9 cellular contexts compared by ENCODE assay signal in genomic region chr1:120850531-120851421, GRCh38. TPM values are rescaled to one million over a fixed set of nuclear protein-coding genes. Genes with fewer than 3 reads are reported as not detected.
DNase-seq lines count a peak whose midpoint lies in the region; ATAC-seq and TF ChIP-seq lines count a peak whose summit lies in the region.
"Not testable (repeated sequence)": the region's sequence is repeated elsewhere in the genome, so short reads cannot be mapped to it uniquely, and the experiment has no call there.
"Had no signal": no experiment of that assay in that cellular context is flagged by ENCODE, and none has a peak within 500 bp of the region (broad histone marks: within the 10 kb centered on the region; RNA-seq: fewer than 3 reads in every experiment).

No MANE protein-coding gene starts in this region.

- DNase-seq in Caki2 (ENCODE audit: low read depth), result peak; percentile 97
- DNase-seq in KG1 (lab: John Stamatoyannopoulos, UW), result peak; percentile 35
- DNase-seq in activated T-cell treated with anti-CD3 and anti-CD28 coated beads for 1 hour (ENCODE audit: low read depth), result peak; percentile 50
- peak; percentile 96 for DNase-seq in endodermal cell
- peak; percentile 88 for DNase-seq in mucosa of gallbladder (ENCODE audit: low spot score)
- peak; percentile 43 for DNase-seq in stimulated activated CD8-positive, alpha-beta memory T cell treated with anti-CD3 and anti-CD28 coated beads, Interleukin-12 subunit alpha, Interleukin-12 subunit beta, amount 100 ng/mL, for 4 hours (ENCODE audit: low read depth)

- not testable (repeated sequence) for TF ChIP-seq CTCF in endodermal cell (conservative IDR thresholded peaks at IDR 0.05)

- 0 to 1% methylated on average over 10 to 49 of the region's 50 CpGs for WGBS in endodermal cell (ENCODE audit: insufficient coverage in 1 of 2, insufficient read length in 1 of 2), 2 experiments

- H3K36me3 Mint-ChIP-seq in endodermal cell (ENCODE audit: low read depth), result not testable (repeated sequence)

- H3K4me3 ChIP-seq in endodermal cell (ENCODE audit: low read length), result peak overlapping the region; percentile 56

- in situ Hi-C loops in Caki2 (cut with HindIII; ENCODE audit: low pct_unique_long_range_greater_than_20kb, low sequenced_read_pairs), result not testable (repeated sequence)

- H3K4me1 Mint-ChIP-seq in endodermal cell, result not testable (repeated sequence)

- H3K27ac ChIP-seq in endodermal cell (ENCODE audit: low read depth, low read length), result peak overlapping the region; percentile 94

- H3K27me3 ChIP-seq in endodermal cell (ENCODE audit: control insufficient read depth, insufficient read depth, low read length, poor library complexity, severe bottlenecking), result not testable (repeated sequence)

- peak overlapping the region; percentile 57 for H3K4me3 Mint-ChIP-seq in endodermal cell

- peak; percentile 86 for ATAC-seq in GM21528 (IDR thresholded peaks at IDR 0.05; ENCODE audit: low FRiP score, unreplicated experiment)

- H3K9me3 Mint-ChIP-seq in endodermal cell, result not testable (repeated sequence)

- H3K27ac Mint-ChIP-seq in endodermal cell, result peak overlapping the region; percentile 99

- H3K9ac ChIP-seq in endodermal cell (ENCODE audit: extremely low read depth, low read length, poor library complexity, severe bottlenecking), result peak overlapping the region; percentile 84

- H3K27me3 Mint-ChIP-seq in endodermal cell (ENCODE audit: insufficient read depth), result not testable (repeated sequence)

- H3K4me1 ChIP-seq in endodermal cell (ENCODE audit: control insufficient read depth, insufficient read depth, low read length), result not testable (repeated sequence)

- H3K9me3 ChIP-seq in endodermal cell (ENCODE audit: control insufficient read depth, low read length), result not testable (repeated sequence)

- not testable (repeated sequence) for H3K36me3 ChIP-seq in endodermal cell (ENCODE audit: control insufficient read depth, insufficient read depth, low read length)

TF ChIP-seq in PFSK-1, 5 proteins besides CTCF, POLR2A, EP300 and RAD21:
- peak; percentile 93 for TF ChIP-seq SIN3A (IDR thresholded peaks at IDR 0.05; ENCODE audit: borderline replicate concordance, insufficient read depth, low read length)
- TF ChIP-seq REST (IDR thresholded peaks at IDR 0.05; ENCODE audit: insufficient read depth in 1 of 2, low read depth in 2 of 2, low read length in 2 of 2), result peak in 1 of 2 experiments; percentile 22; a peak in 1 of 4 replicates
- peak; percentile 99 for TF ChIP-seq POLR2AphosphoS5 (IDR thresholded peaks at IDR 0.05; ENCODE audit: low read depth, low read length)

RNA-seq across cellular contexts. Expression of gene PPIAL4A, which starts 38.8 kb away (rescaled TPM):
- not detected in 2 replicates for total RNA-seq in Caki2 (2014; rRNA removed; shearing (Covaris generic); ENCODE audit: low replicate concordance)
- 0.85 TPM for polyA plus RNA-seq in PFSK-1 (2012; ENCODE audit: insufficient read length, low read depth)
- total RNA-seq in endodermal cell, result not detected
- not detected for polyA plus RNA-seq in endodermal cell (2013, experiment 1 of 2)
- not detected for polyA plus RNA-seq in endodermal cell (2013, experiment 2 of 2)
- not detected for total RNA-seq in mucosa of gallbladder
- total RNA-seq: lower lobe of right lung had no signal

Comparison
In these comparisons a context has a peak if more than half of its experiments do, and no peak if none do; other contexts are left out.
1. Peak in every context shown above with its lines: DNase-seq, ATAC-seq, H3K4me3 ChIP-seq and H3K27ac ChIP-seq.
2. DNase-seq: peak in every context shown above with its lines; median percentile 97 in Caki2; 96 in endodermal cell; 88 in mucosa of gallbladder; 50 in activated T-cell treated with anti-CD3 and anti-CD28 coated beads for 1 hour; 43 in stimulated activated CD8-positive, alpha-beta memory T cell treated with anti-CD3 and anti-CD28 coated beads, Interleukin-12 subunit alpha, Interleukin-12 subunit beta, amount 100 ng/mL, for 4 hours; 35 in KG1.